18 cellular contexts compared by ENCODE assay signal in the genomic region with DNA sequence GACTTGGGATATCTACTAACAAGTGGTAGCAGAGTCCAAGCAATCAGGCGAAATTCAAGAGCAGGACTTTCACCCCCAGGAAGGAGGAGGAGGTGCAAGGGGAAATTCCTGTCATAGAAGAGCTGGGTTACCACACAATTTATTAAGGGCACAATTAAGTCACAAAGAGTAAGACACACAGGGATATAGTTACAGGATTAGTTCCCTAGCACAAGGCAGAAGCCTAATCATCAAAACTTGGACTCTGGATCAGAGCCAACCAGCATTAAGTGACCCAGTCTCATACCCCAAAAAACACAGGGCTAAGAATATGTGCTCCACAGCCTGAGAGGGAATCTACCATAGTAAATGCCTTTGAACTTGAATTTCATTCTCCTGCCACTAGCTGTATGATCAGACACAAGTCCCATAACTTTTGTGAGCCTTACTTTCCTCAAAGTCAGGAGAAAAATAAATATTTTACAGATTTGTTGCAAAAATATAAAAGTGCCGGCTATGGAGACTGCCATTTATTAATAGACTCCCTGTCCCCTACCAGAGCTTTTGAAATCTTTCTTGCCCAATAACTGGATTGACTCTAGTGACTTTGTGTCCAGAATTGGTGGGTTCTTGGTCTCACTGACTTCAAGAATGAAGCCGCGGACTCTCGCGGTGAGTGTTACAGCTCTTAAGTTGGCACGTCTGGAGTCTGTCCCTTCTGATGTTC.
DNase-seq lines count a peak whose midpoint lies in the region; ATAC-seq and TF ChIP-seq lines count a peak whose summit lies in the region.
"Had no signal": no experiment of that assay in that cellular context is flagged by ENCODE, and none has a peak within 500 bp of the region (broad histone marks: within the 10 kb centered on the region; RNA-seq: fewer than 3 reads in every experiment).

No MANE protein-coding gene starts in this region.

- H3K27ac Mint-ChIP-seq in nephron progenitor cell: peak overlapping the region; percentile 61

- H3K79me2 ChIP-seq in smooth muscle cell (ENCODE audit: low read depth): no peaks in the 10 kb centered on the region

- H3K27me3 Mint-ChIP-seq in nephron progenitor cell (ENCODE audit: low read depth, poor library complexity): no peaks in the 10 kb centered on the region

- H3K4me1 Mint-ChIP-seq in nephron progenitor cell: no peaks in the 10 kb centered on the region

- H3F3A ChIP-seq in smooth muscle cell (ENCODE audit: low read depth): no peaks in the 10 kb centered on the region

- H3K27me3 ChIP-seq in smooth muscle cell (ENCODE audit: low read depth) (no peaks in the 10 kb centered on the region), testis (no peaks in the 10 kb centered on the region)

- no peaks in the 10 kb centered on the region for H3K36me3 Mint-ChIP-seq in nephron progenitor cell (ENCODE audit: low read depth)

- H3K9me3 ChIP-seq in smooth muscle cell (replicated peaks; ENCODE audit: low read depth): no peaks in the 10 kb centered on the region
- no peaks in the 10 kb centered on the region for H3K9me3 ChIP-seq in testis

- no peak for TF ChIP-seq CTCF in coronary artery (IDR thresholded peaks at IDR 0.05)
- no peak for TF ChIP-seq CTCF in nephron progenitor cell (IDR thresholded peaks at IDR 0.05)
- TF ChIP-seq CTCF in smooth muscle cell (IDR thresholded peaks at IDR 0.05; ENCODE audit: borderline replicate concordance, insufficient read depth, poor library complexity, severe bottlenecking): no peak
- no peak for TF ChIP-seq CTCF in omental fat pad (IDR thresholded peaks at IDR 0.05)
- no peak for TF ChIP-seq CTCF in testis (IDR thresholded peaks at IDR 0.05)

- H3K4me1 ChIP-seq in smooth muscle cell (ENCODE audit: low read depth): no peaks in the 10 kb centered on the region
- peaks cover 14% of the 10 kb centered on the region for H3K4me1 ChIP-seq in testis

- no peaks in the 10 kb centered on the region for H4K20me1 ChIP-seq in smooth muscle cell (ENCODE audit: low read depth)

- no peak overlapping the region for H3K4me3 Mint-ChIP-seq in nephron progenitor cell

- H2AFZ ChIP-seq in smooth muscle cell (ENCODE audit: low read depth): peak overlapping the region; percentile 43

- intact Hi-C loops in testis (cut with DNase I; ENCODE audit: low total_unique reads): no loop called here

- no peak overlapping the region for H3K4me3 ChIP-seq in coronary artery
- H3K4me3 ChIP-seq in smooth muscle cell: no peak overlapping the region
- H3K4me3 ChIP-seq in testis: no peak overlapping the region
- H3K4me3 ChIP-seq: GM12878 had no signal

- H3K9me3 Mint-ChIP-seq in nephron progenitor cell: no peaks in the 10 kb centered on the region

- no peak for TF ChIP-seq POLR2A in testis (IDR thresholded peaks at IDR 0.05)

- DNase-seq in EH (ENCODE audit: low read depth) (peak; percentile 48), coronary artery (ENCODE audit: low spot score) (no peak), nephron progenitor cell (no peak), smooth muscle cell (lab: John Stamatoyannopoulos, UW; ENCODE audit: unreplicated experiment) (no peak), omental fat pad (ENCODE audit: low spot score) (no peak), germinal center (ENCODE audit: low spot score) (no peak), NCI-H82 treated with DMSO at 0.1 percent for 48 hours (lab: John Stamatoyannopoulos, UW; ENCODE audit: unreplicated experiment) (no peak), testis (no peak)
- DNase-seq: C1 segment of cervical spinal cord, DMS79 treated with DMSO at 0.1 percent for 48 hours, MV-4-11, NCI-H1417 treated with DMSO at 0.1 percent for 48 hours, NCI-H2029, NCI-H2171, NCI-H446 had no signal

- no peaks in the 10 kb centered on the region for H3K36me3 ChIP-seq in smooth muscle cell (ENCODE audit: low read depth)
- no peaks in the 10 kb centered on the region for H3K36me3 ChIP-seq in testis (ENCODE audit: low read depth, missing control alignments)

- no peak overlapping the region for H3K4me2 ChIP-seq in smooth muscle cell

- no peak for ATAC-seq in omental fat pad (ENCODE audit: low FRiP score)
- ATAC-seq: GM12878, HCT116 had no signal

- WGBS in smooth muscle cell (ENCODE audit: low lambda C conversion rate): 81% methylated on average over 7 of the region's 7 CpGs
- 89 to 95% methylated on average over 7 of the region's 7 CpGs for WGBS in testis, 2 donors

- H3K27ac ChIP-seq in coronary artery (peak overlapping the region; percentile 38 to 46), smooth muscle cell (ENCODE audit: low read depth) (no peak overlapping the region), testis (peak overlapping the region in 1 of 2 donors; percentile 11)
- H3K27ac ChIP-seq: RWPE1 had no signal

- H3K9ac ChIP-seq in smooth muscle cell (ENCODE audit: low read depth): no peak overlapping the region
